16 cellular contexts compared by ENCODE assay signal in the genomic region with DNA sequence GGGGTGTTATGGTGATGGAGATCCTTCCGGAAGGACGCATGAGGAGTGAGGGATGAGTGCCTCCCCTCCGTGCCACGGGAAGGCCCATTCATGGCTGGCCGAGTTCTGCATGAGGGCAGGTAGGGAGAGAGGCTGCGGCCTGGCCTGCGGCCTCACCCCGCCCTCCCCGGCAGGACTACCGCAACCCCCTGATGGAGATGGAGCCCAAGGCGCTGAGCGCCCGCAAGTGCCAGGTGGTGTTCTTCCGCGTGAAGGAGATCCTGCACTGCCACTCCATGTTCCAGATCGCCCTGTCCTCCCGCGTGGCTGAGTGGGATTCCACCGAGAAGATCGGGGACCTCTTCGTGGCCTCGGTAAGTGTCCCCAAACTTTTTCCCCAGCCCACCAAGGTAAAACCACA.
"Had no signal": no experiment of that assay in that cellular context is flagged by ENCODE, and none has a peak within 500 bp of the region (broad histone marks: within the 10 kb centered on the region; RNA-seq: fewer than 3 reads in every experiment).

No MANE protein-coding gene starts in this region.

- H3K4me3 ChIP-seq: pancreas, skin epidermis, testis had no signal

- H3K27me3 Mint-ChIP-seq: progenitor cell of endocrine pancreas had no signal

- H3K9me3 Mint-ChIP-seq: naive thymus-derived CD8-positive, alpha-beta T cell; stimulated activated naive B cell treated with anti-CD40 and anti-IgM and Interleukin-4, amounts not matched to agents 10 μg/mL and 1 μg/mL and 100 μg/mL, for 72 hours; stimulated activated naive CD8-positive, alpha-beta T cell treated with anti-CD3 and anti-CD28 coated beads, Interleukin-15, amount 100 ng/mL, for 72 hours had no signal

- H3K9me3 ChIP-seq: pancreas, testis had no signal

- DNase-seq: cortex of kidney; effector memory CD4-positive, alpha-beta T cell; mammary epithelial cell; naive thymus-derived CD8-positive, alpha-beta T cell; nucleus accumbens; pancreas; stimulated activated CD4-positive, alpha-beta T cell treated with anti-CD3 and anti-CD28 coated beads, Interleukin-2, amount 100 ng/mL, for 24 hours; stimulated activated CD4-positive, alpha-beta T cell treated with anti-CD3 and anti-CD28 coated beads, Interleukin-4, amount 100 ng/mL, for 4 hours; stimulated activated naive B cell treated with anti-CD40 and anti-IgM and Interleukin-4, amounts not matched to agents 10 μg/mL and 1 μg/mL and 100 μg/mL, for 72 hours; stimulated activated naive CD8-positive, alpha-beta T cell treated with anti-CD3 and anti-CD28 coated beads, Interleukin-15, amount 100 ng/mL, for 72 hours; testis; trophoblast cell had no signal

- H3K27ac Mint-ChIP-seq: naive thymus-derived CD8-positive, alpha-beta T cell; progenitor cell of endocrine pancreas; stimulated activated naive B cell treated with anti-CD40 and anti-IgM and Interleukin-4, amounts not matched to agents 10 μg/mL and 1 μg/mL and 100 μg/mL, for 72 hours; stimulated activated naive CD8-positive, alpha-beta T cell treated with anti-CD3 and anti-CD28 coated beads, Interleukin-15, amount 100 ng/mL, for 72 hours had no signal

- ATAC-seq: esophagus mucosa; naive thymus-derived CD8-positive, alpha-beta T cell; pancreas; sciatic nerve; stimulated activated naive B cell treated with anti-CD40 and anti-IgM and Interleukin-4, amounts not matched to agents 10 μg/mL and 1 μg/mL and 100 μg/mL, for 72 hours; stimulated activated naive CD8-positive, alpha-beta T cell treated with anti-CD3 and anti-CD28 coated beads, Interleukin-15, amount 100 ng/mL, for 72 hours had no signal

- H3K4me1 Mint-ChIP-seq: stimulated activated naive B cell treated with anti-CD40 and anti-IgM and Interleukin-4, amounts not matched to agents 10 μg/mL and 1 μg/mL and 100 μg/mL, for 72 hours; stimulated activated naive CD8-positive, alpha-beta T cell treated with anti-CD3 and anti-CD28 coated beads, Interleukin-15, amount 100 ng/mL, for 72 hours had no signal

- H3K27me3 ChIP-seq: pancreas, testis had no signal

- H3K36me3 Mint-ChIP-seq: naive thymus-derived CD8-positive, alpha-beta T cell; stimulated activated naive B cell treated with anti-CD40 and anti-IgM and Interleukin-4, amounts not matched to agents 10 μg/mL and 1 μg/mL and 100 μg/mL, for 72 hours had no signal

- H3K4me1 ChIP-seq: pancreas had no signal

- H3K4me3 Mint-ChIP-seq: naive thymus-derived CD8-positive, alpha-beta T cell; stimulated activated naive B cell treated with anti-CD40 and anti-IgM and Interleukin-4, amounts not matched to agents 10 μg/mL and 1 μg/mL and 100 μg/mL, for 72 hours; stimulated activated naive CD8-positive, alpha-beta T cell treated with anti-CD3 and anti-CD28 coated beads, Interleukin-15, amount 100 ng/mL, for 72 hours had no signal

- H3K27ac ChIP-seq: pancreas, skin epidermis, testis had no signal
